Comparison of ENCODE assay signal across 31 cellular contexts in the genomic region with DNA sequence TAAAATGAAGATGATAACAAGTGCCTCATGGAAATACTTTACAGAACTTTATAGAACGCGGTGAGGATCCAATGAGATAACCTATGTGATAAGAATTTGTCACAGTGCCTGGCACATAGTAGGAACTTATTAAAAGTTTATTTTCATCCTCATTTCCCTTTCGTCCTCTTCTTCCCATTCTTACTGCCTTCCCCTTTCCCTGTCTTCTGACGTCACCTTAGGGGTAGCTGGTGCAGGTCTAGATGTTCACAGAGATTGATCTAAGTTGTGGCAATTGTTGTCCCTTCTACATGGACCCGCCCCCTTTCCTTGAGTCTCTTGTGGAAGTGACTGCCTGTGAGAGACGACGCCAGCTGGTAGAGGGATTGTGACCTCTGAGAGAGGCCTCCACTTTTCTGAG. TPM values are rescaled to one million over a fixed set of nuclear protein-coding genes. Genes with fewer than 3 reads are reported as not detected.
"Had no signal": no experiment of that assay in that cellular context is flagged by ENCODE, and none has a peak within 500 bp of the region (broad histone marks: within the 10 kb centered on the region; RNA-seq: fewer than 3 reads in every experiment).

No MANE protein-coding gene starts in this region.

- H3K27ac ChIP-seq: colonic mucosa, coronary artery, dorsolateral prefrontal cortex, epithelial cell of prostate, esophagus muscularis mucosa, esophagus squamous epithelium, foreskin keratinocyte, gastrocnemius medialis, gastroesophageal sphincter, heart left ventricle, heart right ventricle had no signal

- H3K4me3 Mint-ChIP-seq: dendritic cell treated with granulocyte-macrophage colony-stimulating factor and Interleukin-4, amounts not matched to agents 40 ng/mL and 50 ng/mL, for 4 days; effector memory CD8-positive, alpha-beta T cell; endodermal cell had no signal

- H3K27me3 Mint-ChIP-seq: dendritic cell treated with granulocyte-macrophage colony-stimulating factor and Interleukin-4, amounts not matched to agents 40 ng/mL and 50 ng/mL, for 4 days had no signal

- H3K9me3 Mint-ChIP-seq: dendritic cell treated with granulocyte-macrophage colony-stimulating factor and Interleukin-4, amounts not matched to agents 40 ng/mL and 50 ng/mL, for 4 days; effector memory CD8-positive, alpha-beta T cell had no signal

- H3K4me1 Mint-ChIP-seq: endodermal cell had no signal

- H3K4me3 ChIP-seq: colonic mucosa, coronary artery, dorsolateral prefrontal cortex, esophagus muscularis mucosa, esophagus squamous epithelium, gastrocnemius medialis, gastroesophageal sphincter, heart left ventricle, heart right ventricle had no signal

- H3K27ac Mint-ChIP-seq: dendritic cell treated with granulocyte-macrophage colony-stimulating factor and Interleukin-4, amounts not matched to agents 40 ng/mL and 50 ng/mL, for 4 days; effector memory CD8-positive, alpha-beta T cell; endodermal cell had no signal

- FAIRE-seq: colon, endometrium, endothelial cell of umbilical vein, frontal cortex had no signal

- H3K27me3 ChIP-seq: colonic mucosa, dorsolateral prefrontal cortex, esophagus muscularis mucosa, esophagus squamous epithelium, foreskin keratinocyte, gastrocnemius medialis, gastroesophageal sphincter, heart right ventricle had no signal

- H3K36me3 ChIP-seq: colonic mucosa, esophagus muscularis mucosa, esophagus squamous epithelium, gastrocnemius medialis, gastroesophageal sphincter, heart left ventricle, heart right ventricle had no signal

- ATAC-seq: effector memory CD8-positive, alpha-beta T cell; esophagus mucosa; foreskin keratinocyte; gastrocnemius medialis; gastroesophageal sphincter; heart left ventricle; heart right ventricle had no signal

- H3K4me1 ChIP-seq: colonic mucosa, esophagus muscularis mucosa, esophagus squamous epithelium, foreskin keratinocyte, gastrocnemius medialis, gastroesophageal sphincter, heart left ventricle, heart right ventricle had no signal

- H3K9me3 ChIP-seq: colonic mucosa, esophagus muscularis mucosa, esophagus squamous epithelium, gastrocnemius medialis, gastroesophageal sphincter, heart right ventricle had no signal

- DNase-seq: colonic mucosa; cortex of kidney; dermis blood vessel endothelial cell; dorsolateral prefrontal cortex; effector CD4-positive, alpha-beta T cell; effector CD8-positive, alpha-beta T cell; effector memory CD4-positive, alpha-beta T cell; effector memory CD8-positive, alpha-beta T cell; endodermal cell; erythroblast; esophagus squamous epithelium; foreskin fibroblast; foreskin keratinocyte; foreskin melanocyte; gastrocnemius medialis; glutamatergic neuron; head of caudate nucleus; heart left ventricle; heart right ventricle had no signal

RNA-seq across cellular contexts. Expression of a gene that starts 46.5 kb away (rescaled TPM):
- total RNA-seq: dermis microvascular lymphatic vessel endothelial cell, fibroblast of villous mesenchyme had no signal
